Comparison of ENCODE assay signal across 1 cellular context in the genomic region with DNA sequence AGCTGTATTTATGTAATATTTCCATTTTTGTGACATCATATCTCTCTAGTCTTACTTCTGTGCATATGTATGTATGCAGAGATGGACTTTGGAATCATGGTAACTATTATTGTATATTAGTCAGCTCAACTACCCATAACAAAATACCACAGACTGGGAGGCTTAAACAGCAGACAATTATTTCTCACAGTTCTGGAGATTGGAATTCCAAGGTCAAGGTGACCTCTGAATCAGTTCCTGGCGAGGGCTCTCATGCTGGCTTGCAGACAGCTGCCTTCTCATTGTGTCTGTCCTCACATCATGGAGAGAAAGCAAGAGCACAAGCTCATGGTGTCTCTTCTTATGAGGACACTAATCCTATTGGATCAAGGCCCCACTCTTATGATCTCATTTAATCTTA.
TF ChIP-seq lines count a peak whose summit lies in the region.

No MANE protein-coding gene starts in this region.

TF ChIP-seq in IMR-90, 13 proteins besides CTCF, POLR2A, EP300 and RAD21 (continued from another document):
- no peak for TF ChIP-seq CHD1 (IDR thresholded peaks at IDR 0.05; ENCODE audit: low read depth, low read length)
